Comparison of ENCODE assay signal across 31 cellular contexts in the genomic region with DNA sequence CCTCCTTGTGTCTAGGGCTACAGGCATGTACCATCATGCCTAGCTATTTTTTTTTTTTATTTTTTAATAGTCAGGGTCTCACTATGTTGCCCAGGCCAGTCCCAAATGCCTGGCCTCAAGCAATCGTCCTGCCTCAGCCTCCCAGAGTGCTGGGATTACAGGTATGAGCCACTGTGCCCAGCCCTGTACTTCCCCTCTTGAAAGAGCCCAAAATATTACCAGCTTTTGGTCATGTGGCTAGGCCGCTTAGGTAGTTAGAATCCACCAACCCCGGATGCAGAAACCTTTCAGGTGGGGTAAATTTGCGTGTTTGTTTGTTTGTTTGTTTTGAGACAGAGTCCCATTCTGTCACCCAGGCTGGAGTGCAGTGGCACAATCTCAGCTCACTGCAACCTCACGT.
"Had no signal": no experiment of that assay in that cellular context is flagged by ENCODE, and none has a peak within 500 bp of the region (broad histone marks: within the 10 kb centered on the region; RNA-seq: fewer than 3 reads in every experiment).

No MANE protein-coding gene starts in this region.

- H3K9me3 ChIP-seq: ascending aorta, breast epithelium, gastrocnemius medialis had no signal

- H3K27ac ChIP-seq: ascending aorta, breast epithelium, cardiac muscle cell, coronary artery, dorsolateral prefrontal cortex, gastrocnemius medialis, heart right ventricle, WERI-Rb-1 had no signal

- H3K4me3 ChIP-seq: ascending aorta, breast epithelium, cardiac muscle cell, coronary artery, dorsolateral prefrontal cortex, gastrocnemius medialis, heart right ventricle had no signal

- DNase-seq: activated CD4-positive, alpha-beta memory T cell treated with anti-CD3 and anti-CD28 coated beads for 36 hours; activated CD4-positive, alpha-beta T cell treated with anti-CD3 and anti-CD28 coated beads for 36 hours; activated CD4-positive, alpha-beta T cell treated with anti-CD3 and anti-CD28 coated beads, Interleukin-2, amount 10 ng/mL, durations not matched to agents 24 days and 14 days; activated CD4-positive, CD25-positive, alpha-beta regulatory T cell; activated CD4-positive, CD25-positive, alpha-beta regulatory T cell treated with anti-CD3 and anti-CD28 coated beads, Interleukin-2, amount 50 U/mL, for 72 hours; activated CD8-positive, alpha-beta memory T cell treated with anti-CD3 and anti-CD28 coated beads, Interleukin-2, amount 10 ng/mL, durations not matched to agents 7 days and 5 days; activated CD8-positive, alpha-beta memory T cell treated with anti-CD3 and anti-CD28 coated beads, Interleukin-2, amount 50 U/mL, for 4 hours; activated CD8-positive, alpha-beta T cell treated with anti-CD3 and anti-CD28 coated beads, Interleukin-2, amount 10 ng/mL, durations not matched to agents 7 days and 5 days; activated gamma-delta T cell; activated naive CD4-positive, alpha-beta T cell; activated naive CD4-positive, alpha-beta T cell treated with anti-CD3 and anti-CD28 coated beads, Interleukin-2, amount 10 ng/mL, durations not matched to agents 7 days and 5 days; activated naive CD8-positive, alpha-beta T cell treated with anti-CD3 and anti-CD28 coated beads, Interleukin-2, amount 10 ng/mL, durations not matched to agents 7 days and 5 days; activated T-cell treated with anti-CD3 and anti-CD28 coated beads, Interleukin-2, amount 50 U/mL, for 1 hour; activated T-cell treated with anti-CD3 and anti-CD28 coated beads, Interleukin-2, amount 50 U/mL, for 48 hours; central memory CD4-positive, alpha-beta T cell; dorsolateral prefrontal cortex; effector memory CD4-positive, alpha-beta T cell; foreskin fibroblast; gastrocnemius medialis; glutamatergic neuron; heart right ventricle; T-helper 1 cell; T-helper 17 cell; T1000; WERI-Rb-1 had no signal

- H3K36me3 ChIP-seq: ascending aorta, breast epithelium, cardiac muscle cell, gastrocnemius medialis, heart right ventricle, WERI-Rb-1 had no signal

- ATAC-seq: activated CD4-positive, alpha-beta T cell treated with anti-CD3 and anti-CD28 coated beads for 36 hours; activated CD8-positive, alpha-beta memory T cell treated with anti-CD3 and anti-CD28 coated beads, Interleukin-2, amount 10 ng/mL, durations not matched to agents 7 days and 5 days; activated CD8-positive, alpha-beta T cell treated with anti-CD3 and anti-CD28 coated beads, Interleukin-2, amount 10 ng/mL, durations not matched to agents 7 days and 5 days; activated naive CD4-positive, alpha-beta T cell treated with anti-CD3 and anti-CD28 coated beads, Interleukin-2, amount 50 U/mL, for 72 hours; esophagus mucosa; gastrocnemius medialis; heart right ventricle; T-helper 17 cell had no signal

- H3K27me3 ChIP-seq: ascending aorta, breast epithelium, cardiac muscle cell, gastrocnemius medialis had no signal

- H3K4me1 ChIP-seq: breast epithelium had no signal
